In the genomic region with DNA sequence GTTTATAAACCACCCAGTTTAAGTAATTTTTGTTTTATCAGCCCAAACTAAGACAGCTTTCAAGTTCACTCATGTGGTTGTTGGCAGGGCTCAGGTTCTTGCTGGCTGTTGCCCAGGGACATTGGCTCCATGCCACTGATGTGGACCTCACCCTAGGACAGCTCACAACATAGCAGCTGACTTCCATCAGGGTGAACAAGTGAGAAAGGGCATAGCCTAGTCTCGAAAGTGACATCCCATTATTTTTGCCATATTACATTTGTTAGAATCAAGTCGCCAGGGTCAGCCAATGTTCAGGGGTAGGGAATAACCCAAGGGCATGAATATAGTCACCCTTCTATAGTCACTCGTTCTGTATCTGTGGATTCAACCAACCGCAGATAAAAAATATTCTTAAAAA, we compare ENCODE assay signal across 16 cellular contexts. TPM values are rescaled to one million over a fixed set of nuclear protein-coding genes. Genes with fewer than 3 reads are reported as not detected.
DNase-seq lines count a peak whose midpoint lies in the region; ATAC-seq and TF ChIP-seq lines count a peak whose summit lies in the region.
"Had no signal": no experiment of that assay in that cellular context is flagged by ENCODE, and none has a peak within 500 bp of the region (broad histone marks: within the 10 kb centered on the region; RNA-seq: fewer than 3 reads in every experiment).

No MANE protein-coding gene starts in this region.

- WGBS in GM23248 (ENCODE audit: low coverage in 1 of 2, low lambda C conversion rate in 2 of 2, missing lambda C conversion rate in 2 of 2), 2 experiments, result 25 to 33% methylated on average over 4 of the region's 4 CpGs
- WGBS in hepatocyte (ENCODE audit: low lambda C conversion rate, missing lambda C conversion rate), result 90% methylated on average over 4 of the region's 4 CpGs
- 77% methylated on average over 4 of the region's 4 CpGs for WGBS in prostate gland

- H3K36me3 ChIP-seq in GM23248 (ENCODE audit: low read depth), result no peaks in the 10 kb centered on the region
- H3K36me3 ChIP-seq in hepatocyte (replicated peaks; ENCODE audit: insufficient read depth, low read depth), result no peaks in the 10 kb centered on the region
- H3K36me3 ChIP-seq in prostate gland, result no peaks in the 10 kb centered on the region

- peaks cover 24% of the 10 kb centered on the region for H3F3A ChIP-seq in GM23248 (ENCODE audit: insufficient read depth)

- in situ Hi-C loops in GM23248 (cut with MboI), result no loop called here

- intact Hi-C loops in prostate gland (cut with DNase I), result no loop called here

- H3K27ac ChIP-seq in GM23248 (no peak overlapping the region), epithelial cell of prostate (peak overlapping the region; percentile 87), hepatocyte (no peak overlapping the region), prostate gland (no peak overlapping the region)

- H3K9me3 ChIP-seq in GM23248 (ENCODE audit: low read depth), result no peaks in the 10 kb centered on the region
- no peaks in the 10 kb centered on the region for H3K9me3 ChIP-seq in hepatocyte (ENCODE audit: low read depth)
- no peaks in the 10 kb centered on the region for H3K9me3 ChIP-seq in prostate gland

- peak overlapping the region; percentile 33 for H3K4me2 ChIP-seq in GM23248 (ENCODE audit: unreplicated experiment)
- no peak overlapping the region for H3K4me2 ChIP-seq in hepatocyte

- H3K27me3 ChIP-seq in GM23248 (replicated peaks; ENCODE audit: insufficient read depth) (no peaks in the 10 kb centered on the region), hepatocyte (no peaks in the 10 kb centered on the region), prostate gland (replicated peaks; ENCODE audit: insufficient read depth) (no peaks in the 10 kb centered on the region)

- H2AFZ ChIP-seq in GM23248 (no peak overlapping the region), hepatocyte (no peak overlapping the region)

- H3K9ac ChIP-seq in GM23248, result no peak overlapping the region

- no peaks in the 10 kb centered on the region for H4K20me1 ChIP-seq in GM23248 (ENCODE audit: insufficient read depth)
- H4K20me1 ChIP-seq in hepatocyte (ENCODE audit: insufficient read depth, poor library complexity, severe bottlenecking), result no peaks in the 10 kb centered on the region

- H3K79me2 ChIP-seq in GM23248 (ENCODE audit: insufficient read depth) (no peaks in the 10 kb centered on the region), hepatocyte (no peaks in the 10 kb centered on the region)

- TF ChIP-seq CTCF in retinal pigment epithelial cell (conservative IDR thresholded peaks at IDR 0.05; ENCODE audit: low read depth, low read length) (no peak), hepatocyte (IDR thresholded peaks at IDR 0.05; ENCODE audit: poor library complexity) (no peak), prostate gland (IDR thresholded peaks at IDR 0.05) (no peak)

- H3K4me3 ChIP-seq in GM23248 (no peak overlapping the region), retinal pigment epithelial cell (ENCODE audit: low read length) (no peak overlapping the region), hepatocyte (no peak overlapping the region), prostate gland (no peak overlapping the region)
- H3K4me3 ChIP-seq: coronary artery had no signal

- H3K9me2 ChIP-seq in GM23248 (ENCODE audit: insufficient read depth), result no peaks in the 10 kb centered on the region
- H3K9me2 ChIP-seq in hepatocyte (replicated peaks; ENCODE audit: insufficient read depth), result no peaks in the 10 kb centered on the region

- TF ChIP-seq POLR2A in GM18505 (IDR thresholded peaks at IDR 0.05; ENCODE audit: borderline replicate concordance, extremely low read depth, insufficient read depth, insufficient read length), result no peak
- no peak for TF ChIP-seq POLR2A in prostate gland (IDR thresholded peaks at IDR 0.05)

- ATAC-seq in GM18505 (IDR thresholded peaks at IDR 0.05; ENCODE audit: unreplicated experiment), result no peak
- ATAC-seq: naive thymus-derived CD4-positive, alpha-beta T cell had no signal

- DNase-seq in GM23248 (peak; percentile 49), RPMI7951 (ENCODE audit: low read depth) (peak; percentile 86), epithelial cell of prostate (ENCODE audit: low read depth, low spot score) (no peak), retinal pigment epithelial cell (ENCODE audit: low read depth) (peak; percentile 65), hepatocyte (ENCODE audit: low spot score) (no peak), HT-29 (ENCODE audit: low spot score) (no peak), prostate gland (ENCODE audit: low spot score) (no peak)
- DNase-seq: activated naive CD4-positive, alpha-beta T cell treated with Interleukin-2 at 50 U/mL for 16 hours; CD4-positive, CD25-positive, alpha-beta regulatory T cell; H7; naive thymus-derived CD4-positive, alpha-beta T cell; NCI-H1048; NCI-H510A treated with DMSO at 0.1 percent for 48 hours; SHP77 treated with DMSO at 0.1 percent for 48 hours had no signal

- H3K4me1 ChIP-seq in GM23248 (ENCODE audit: insufficient read depth) (peaks cover 31% of the 10 kb centered on the region), hepatocyte (ENCODE audit: insufficient read depth) (no peaks in the 10 kb centered on the region), prostate gland (replicated peaks) (no peaks in the 10 kb centered on the region)

RNA-seq across cellular contexts. Expression of gene CWC22, which starts 10.7 kb away (rescaled TPM):
- total RNA-seq in GM23248 (2014; rRNA removed; shearing (Covaris generic)), result 12.4 and 17.3 TPM in 2 replicates
- polyA plus RNA-seq in GM23248 (2016; fragmentation: Nextera tagmentation; extraction: Ambion mirVana) (21.0 and 21.6 TPM in 2 replicates), hepatocyte (14.6 and 15.7 TPM in 2 replicates)
- total RNA-seq in RPMI7951 (2014; rRNA removed; shearing (Covaris generic)), result 15.5 and 21.7 TPM in 2 replicates
- total RNA-seq in hepatocyte (17.6 and 19.3 TPM in 2 replicates), prostate gland (10 to 100 TPM; 16.3 to 17.8 TPM)
- 6.6 and 7.2 TPM in 2 replicates for total RNA-seq in HT-29 (2014; rRNA removed; shearing (Covaris generic))

Comparison
In these comparisons a context has a peak if more than half of its experiments do, and no peak if none do; other contexts are left out.
1. DNase-seq: peak in GM23248 (single experiment), RPMI7951 (single experiment) and retinal pigment epithelial cell (single experiment); none in epithelial cell of prostate (single experiment), hepatocyte (single experiment), HT-29 (single experiment) and prostate gland (single experiment).